Comparison of ENCODE assay signal across 16 cellular contexts in genomic region chr1:180994262-180994661, GRCh38. TPM values are rescaled to one million over a fixed set of nuclear protein-coding genes. Genes with fewer than 3 reads are reported as not detected.
DNase-seq lines count a peak whose midpoint lies in the region; ATAC-seq and TF ChIP-seq lines count a peak whose summit lies in the region.
"Had no signal": no experiment of that assay in that cellular context is flagged by ENCODE, and none has a peak within 500 bp of the region (broad histone marks: within the 10 kb centered on the region; RNA-seq: fewer than 3 reads in every experiment).

No MANE protein-coding gene starts in this region.

- peaks cover 0 to 5% (median 5%) of the 10 kb centered on the region in 4 donors for H3K4me1 Mint-ChIP-seq in CD4-positive, alpha-beta memory T cell

- CTCF ChIA-PET in CD4-positive, alpha-beta memory T cell (lab: Charles Lee; ENCODE audit: partially characterized antibody): no interaction called here

- H3K4me1 ChIP-seq in CD4-positive, alpha-beta memory T cell (ENCODE audit: insufficient read depth, low read length): no peaks in the 10 kb centered on the region
- H3K4me1 ChIP-seq: parathyroid adenoma had no signal

- TF ChIP-seq CTCF in fibroblast of mammary gland (conservative IDR thresholded peaks at IDR 0.05; ENCODE audit: control insufficient read depth, insufficient read depth, low read depth, low read length): no peak

- H3K27ac ChIP-seq in CD4-positive, alpha-beta memory T cell (ENCODE audit: low read depth, low read length): no peak overlapping the region
- H3K27ac ChIP-seq: parathyroid adenoma, SK-N-MC, VCaP had no signal

- no peaks in the 10 kb centered on the region for H3K27me3 ChIP-seq in CD4-positive, alpha-beta memory T cell (ENCODE audit: insufficient read depth, low read length)
- no peaks in the 10 kb centered on the region for H3K27me3 ChIP-seq in H7 (ENCODE audit: control insufficient read depth, insufficient read depth, low read length)

- H3K4me3 Mint-ChIP-seq in CD4-positive, alpha-beta memory T cell: no peak overlapping the region

- POLR2A ChIA-PET in CD4-positive, alpha-beta memory T cell (lab: Charles Lee; ENCODE audit: partially characterized antibody): no interaction called here

- H3K36me3 Mint-ChIP-seq in CD4-positive, alpha-beta memory T cell: peaks cover 48 to 68% of the 10 kb centered on the region in 2 donors

- no peak for DNase-seq in activated CD4-positive, CD25-positive, alpha-beta regulatory T cell treated with anti-CD3 and anti-CD28 coated beads, Interleukin-2, amount 50 U/mL, for 72 hours
- no peak for DNase-seq in CD4-positive, alpha-beta memory T cell
- peak; percentile 9 for DNase-seq in NCI-H345 treated with DMSO at 0.1 percent for 48 hours (lab: John Stamatoyannopoulos, UW; ENCODE audit: unreplicated experiment)
- DNase-seq in fibroblast of mammary gland (ENCODE audit: low read depth): peak; percentile 35
- DNase-seq in H7: no peak
- no peak for DNase-seq in NCI-H82 treated with DMSO at 0.1 percent for 48 hours (lab: John Stamatoyannopoulos, UW; ENCODE audit: unreplicated experiment)
- no peak for DNase-seq in DMS79 (lab: John Stamatoyannopoulos, UW)
- DNase-seq: activated effector memory CD4-positive, alpha-beta T cell treated with Interleukin-2 at 50 U/mL for 16 hours; Calu3; kidney; NCI-H187 treated with DMSO at 0.1 percent for 48 hours; small intestine had no signal

- peak; percentile 93 to 96 for ATAC-seq in activated CD4-positive, CD25-positive, alpha-beta regulatory T cell treated with anti-CD3 and anti-CD28 coated beads, Interleukin-2, amount 50 U/mL, for 24 hours

- no peaks in the 10 kb centered on the region for H3K9me3 ChIP-seq in CD4-positive, alpha-beta memory T cell (ENCODE audit: control insufficient read depth in 1 of 2, low read length in 2 of 2)

- H3K9me3 Mint-ChIP-seq in CD4-positive, alpha-beta memory T cell: no peaks in the 10 kb centered on the region

- H3K27ac Mint-ChIP-seq in CD4-positive, alpha-beta memory T cell: peak overlapping the region in 4 of 7 donors; percentile 0 to 83 (median 36)

- H3K36me3 ChIP-seq in CD4-positive, alpha-beta memory T cell (ENCODE audit: insufficient read depth, low read length): peaks cover 27% of the 10 kb centered on the region
- peaks cover 14% of the 10 kb centered on the region for H3K36me3 ChIP-seq in H7 (replicated peaks; ENCODE audit: control insufficient read depth, insufficient read depth, low read length)

- no peak overlapping the region for H3K4me3 ChIP-seq in CD4-positive, alpha-beta memory T cell (ENCODE audit: low read length in 2 of 2)
- H3K4me3 ChIP-seq in fibroblast of mammary gland (ENCODE audit: control insufficient read depth, low read depth, low read length) (no peak overlapping the region), H7 (ENCODE audit: insufficient read depth, low read depth, low read length) (no peak overlapping the region)
- H3K4me3 ChIP-seq: SK-N-MC had no signal

- H3K27me3 Mint-ChIP-seq in CD4-positive, alpha-beta memory T cell: no peaks in the 10 kb centered on the region

- intact Hi-C loops in CD4-positive, alpha-beta memory T cell (cut with micrococcal nuclease): no loop called here

RNA-seq across cellular contexts. Expression of gene STX6, which starts 28.4 kb away (rescaled TPM):
- 10 to 100 TPM; 21.3 to 21.7 TPM for total RNA-seq in CD4-positive, alpha-beta memory T cell
- polyA plus RNA-seq in CD4-positive, alpha-beta memory T cell: 10 to 100 TPM in 1 of 2 donors, 1 to 10 TPM in 1; 7.8 to 11.5 TPM
- total RNA-seq in H7 (2014; rRNA removed; shearing (Covaris generic)): 34.6 and 41.3 TPM in 2 replicates

RNA-seq across cellular contexts. Expression of gene MR1, which starts 39.5 kb away (rescaled TPM):
- total RNA-seq in CD4-positive, alpha-beta memory T cell: 10 to 100 TPM; 31.8 to 33.2 TPM
- 10 to 100 TPM; 31.5 to 38.6 TPM for polyA plus RNA-seq in CD4-positive, alpha-beta memory T cell
- 0.44 TPM in 1 of 2 replicates, not detected in the other for total RNA-seq in H7 (2014; rRNA removed; shearing (Covaris generic))

Comparison
In these comparisons a context has a peak if more than half of its experiments do, and no peak if none do; other contexts are left out.
1. DNase-seq: peak in NCI-H345 treated with DMSO at 0.1 percent for 48 hours (single experiment) and fibroblast of mammary gland (single experiment); none in activated CD4-positive, CD25-positive, alpha-beta regulatory T cell treated with anti-CD3 and anti-CD28 coated beads, Interleukin-2, amount 50 U/mL, for 72 hours (single experiment), CD4-positive, alpha-beta memory T cell (0 of 5), H7 (single experiment), NCI-H82 treated with DMSO at 0.1 percent for 48 hours (single experiment) and DMS79 (single experiment).
2. RNA of gene MR1, which starts 39.5 kb away (total RNA-seq): 31.8 to 33.2 TPM in CD4-positive, alpha-beta memory T cell; 0.44 TPM in H7; every median in the first group is over 10 times any median in the second.